In genomic region chr11:64323984-64324383, GRCh38 we compare ENCODE assay signal across 1 cellular context.
TF ChIP-seq lines count a peak whose summit lies in the region.

No MANE protein-coding gene starts in this region.

TF ChIP-seq in K562, 482 proteins besides CTCF, POLR2A, EP300 and RAD21:
- TF ChIP-seq ZFX (CRISPR knock-in tag; IDR thresholded peaks at IDR 0.05): peak; percentile 64
- TF ChIP-seq, protein P1, sequence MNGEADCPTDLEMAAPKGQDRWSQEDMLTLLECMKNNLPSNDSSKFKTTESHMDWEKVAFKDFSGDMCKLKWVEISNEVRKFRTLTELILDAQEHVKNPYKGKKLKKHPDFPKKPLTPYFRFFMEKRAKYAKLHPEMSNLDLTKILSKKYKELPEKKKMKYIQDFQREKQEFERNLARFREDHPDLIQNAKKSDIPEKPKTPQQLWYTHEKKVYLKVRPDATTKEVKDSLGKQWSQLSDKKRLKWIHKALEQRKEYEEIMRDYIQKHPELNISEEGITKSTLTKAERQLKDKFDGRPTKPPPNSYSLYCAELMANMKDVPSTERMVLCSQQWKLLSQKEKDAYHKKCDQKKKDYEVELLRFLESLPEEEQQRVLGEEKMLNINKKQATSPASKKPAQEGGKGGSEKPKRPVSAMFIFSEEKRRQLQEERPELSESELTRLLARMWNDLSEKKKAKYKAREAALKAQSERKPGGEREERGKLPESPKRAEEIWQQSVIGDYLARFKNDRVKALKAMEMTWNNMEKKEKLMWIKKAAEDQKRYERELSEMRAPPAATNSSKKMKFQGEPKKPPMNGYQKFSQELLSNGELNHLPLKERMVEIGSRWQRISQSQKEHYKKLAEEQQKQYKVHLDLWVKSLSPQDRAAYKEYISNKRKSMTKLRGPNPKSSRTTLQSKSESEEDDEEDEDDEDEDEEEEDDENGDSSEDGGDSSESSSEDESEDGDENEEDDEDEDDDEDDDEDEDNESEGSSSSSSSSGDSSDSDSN (IDR thresholded peaks at IDR 0.05; ENCODE audit: borderline replicate concordance in 1 of 2, low read depth in 2 of 2, low read length in 2 of 2): peak in 1 of 2 experiments; percentile 36; a peak in 1 of 4 replicates
- 0 out of 2 replicates have a peak, but pooled peaks have one; percentile 20 for TF ChIP-seq MAX (CRISPR knock-in tag; IDR thresholded peaks at IDR 0.05)
- TF ChIP-seq POLR2G (IDR thresholded peaks at IDR 0.05; ENCODE audit: low read depth, low read length): peak; percentile 27; the same call in 1 of the 2 replicates
TF ChIP-seq in K562: peak in this region for 4; not testable (repeated sequence) for 478.
